Comparison of ENCODE assay signal across 19 cellular contexts in genomic region chr12:19138551-19139344, GRCh38. TPM values are rescaled to one million over a fixed set of nuclear protein-coding genes. Genes with fewer than 3 reads are reported as not detected.
DNase-seq lines count a peak whose midpoint lies in the region; ATAC-seq, FAIRE-seq and TF ChIP-seq lines count a peak whose summit lies in the region.
"Had no signal": no experiment of that assay in that cellular context is flagged by ENCODE, and none has a peak within 500 bp of the region (broad histone marks: within the 10 kb centered on the region; RNA-seq: fewer than 3 reads in every experiment).

No MANE protein-coding gene starts in this region.

- H3K79me2 ChIP-seq in keratinocyte (ENCODE audit: control insufficient read depth, insufficient read depth, low read length), result peaks cover 79% of the 10 kb centered on the region

- H3K4me1 ChIP-seq in HEK293 (ENCODE audit: control insufficient read depth, insufficient read depth, low read length) (peaks cover 32% of the 10 kb centered on the region), keratinocyte (ENCODE audit: control insufficient read depth, extremely low read depth, insufficient read depth, low read length) (peaks cover 19% of the 10 kb centered on the region)
- H3K4me1 ChIP-seq: lower lobe of right lung had no signal

- ATAC-seq in GM18517 (IDR thresholded peaks at IDR 0.05; ENCODE audit: unreplicated experiment) (no peak), HG02571 (IDR thresholded peaks at IDR 0.05; ENCODE audit: unreplicated experiment) (no peak), HG02852 (IDR thresholded peaks at IDR 0.05; ENCODE audit: unreplicated experiment) (no peak)
- ATAC-seq: gastroesophageal sphincter; lower lobe of right lung; naive thymus-derived CD8-positive, alpha-beta T cell had no signal

- POLR2A ChIA-PET in HEK293 (lab: Yijun Ruan, JAX), result interaction anchor here (1.0 to 1.1 kb wide), 2 partner anchors 8 to 74 kb away, joined by 3 to 4 read pairs; no protein-coding TSS in a partner anchor

- no peaks in the 10 kb centered on the region for H3K9me3 ChIP-seq in HEK293 (ENCODE audit: control insufficient read depth, insufficient read depth, low read depth, low read length)
- no peaks in the 10 kb centered on the region for H3K9me3 ChIP-seq in keratinocyte (ENCODE audit: control insufficient read depth, low read depth, low read length)
- H3K9me3 ChIP-seq: gastroesophageal sphincter, lower lobe of right lung had no signal

- no peak overlapping the region for H3K9ac ChIP-seq in keratinocyte (ENCODE audit: control insufficient read depth, extremely low read depth, insufficient read depth, low read length)

- DNase-seq in AG09309 (ENCODE audit: low read depth) (peak; percentile 61), amniotic epithelial cell (ENCODE audit: low read depth) (peak; percentile 86), keratinocyte (ENCODE audit: low read depth, low spot score) (peak; percentile 94), KG1 (lab: John Stamatoyannopoulos, UW) (no peak)
- DNase-seq: activated CD4-positive, alpha-beta T cell treated with anti-CD3 and anti-CD28 coated beads, Interleukin-2, amount 50 U/mL, for 4 hours; lower lobe of right lung; MM.1S; naive thymus-derived CD8-positive, alpha-beta T cell; NCI-H187 treated with DMSO at 0.1 percent for 48 hours; NCI-H748 treated with DMSO at 0.1 percent for 48 hours; PC-9 had no signal

- no peak overlapping the region for H3K27ac ChIP-seq in HEK293 (ENCODE audit: extremely low read depth, low read depth, low read length)
- H3K27ac ChIP-seq in keratinocyte (ENCODE audit: control insufficient read depth, insufficient read depth, low read length), result peak overlapping the region; percentile 32
- H3K27ac ChIP-seq: gastroesophageal sphincter, lower lobe of right lung, PC-9 had no signal

- H3K36me3 ChIP-seq in HEK293 (ENCODE audit: control insufficient read depth in 2 of 2, insufficient read depth in 1 of 2, low read length in 2 of 2), result peaks cover 9 to 24% of the 10 kb centered on the region in 2 experiments
- peaks cover 0 to 2% of the 10 kb centered on the region in 2 experiments for H3K36me3 ChIP-seq in keratinocyte (ENCODE audit: control insufficient read depth in 2 of 2, extremely low read depth in 1 of 2, insufficient read depth in 2 of 2, low read length in 2 of 2)
- H3K36me3 ChIP-seq: gastroesophageal sphincter, lower lobe of right lung had no signal

- no peaks in the 10 kb centered on the region for H3K27me3 ChIP-seq in keratinocyte (ENCODE audit: control insufficient read depth, extremely low read depth, insufficient read depth, low read length)
- H3K27me3 ChIP-seq: gastroesophageal sphincter had no signal

- dilution Hi-C loops in keratinocyte (cut with MboI; ENCODE audit: extremely low pct_ligation_motif_present, low sequenced_read_pairs), result no loop called here

- peak; percentile 82 for FAIRE-seq in keratinocyte (lab: Jason Lieb, UNC)
- FAIRE-seq: endothelial cell of umbilical vein, G401.6, GM12891 had no signal

- no peaks in the 10 kb centered on the region for H3K9me1 ChIP-seq in keratinocyte (ENCODE audit: control insufficient read depth, extremely low read depth, insufficient read depth, low read length)

- H3K4me3 ChIP-seq in AG09309 (ENCODE audit: control insufficient read depth, low read depth, low read length) (no peak overlapping the region), HEK293 (ENCODE audit: low read depth, low read length) (no peak overlapping the region), keratinocyte (ENCODE audit: control insufficient read depth in 2 of 3, extremely low read depth in 1 of 3, insufficient read depth in 2 of 3, low read depth in 1 of 3, low read length in 3 of 3) (peak overlapping the region in 2 of 3 experiments; percentile 15 to 22)
- H3K4me3 ChIP-seq: gastroesophageal sphincter, lower lobe of right lung, PC-9 had no signal

- H2AFZ ChIP-seq in keratinocyte (ENCODE audit: control insufficient read depth, low read length), result no peak overlapping the region
- H2AFZ ChIP-seq: PC-9 had no signal

- TF ChIP-seq CTCF in AG09309 (IDR thresholded peaks at IDR 0.05; ENCODE audit: control insufficient read depth, insufficient read depth, low read depth, low read length, missing control alignments) (no peak), HEK293 (tag by site-specific recombination; IDR thresholded peaks at IDR 0.05) (no peak), keratinocyte (optimal IDR thresholded peaks at IDR 0.05 in 1 of 3, IDR thresholded peaks at IDR 0.05 in 1 of 3, conservative IDR thresholded peaks at IDR 0.05 in 1 of 3; ENCODE audit: extremely low read depth in 1 of 3, insufficient read depth in 2 of 3, low read length in 3 of 3) (no peak)

- no peaks in the 10 kb centered on the region for H4K20me1 ChIP-seq in keratinocyte (ENCODE audit: control insufficient read depth, extremely low read depth, insufficient read depth, low read length)

- CTCF ChIA-PET in HEK293 (lab: Yijun Ruan, JAX), result interaction anchor here (0.6 to 1.0 kb wide), 3 partner anchors 43 to 451 kb away, joined by 3 read pairs; no protein-coding TSS in a partner anchor

- H3K4me2 ChIP-seq in keratinocyte (ENCODE audit: control insufficient read depth, extremely low read depth, insufficient read depth, low read depth, low read length), result peak overlapping the region; percentile 52
- H3K4me2 ChIP-seq: PC-9 had no signal

TF ChIP-seq in HEK293, 187 proteins besides CTCF, POLR2A, EP300 and RAD21:
- TF ChIP-seq ZNF530 (tag by site-specific recombination; IDR thresholded peaks at IDR 0.05; ENCODE audit: low read depth) (no peak), WT1 (tag by site-specific recombination; IDR thresholded peaks at IDR 0.05) (0 out of 2 replicates have a peak, but pooled peaks have one; percentile 52), EGR2 (tag by site-specific recombination; IDR thresholded peaks at IDR 0.05; ENCODE audit: low read depth) (peak; percentile 19; the same call in 1 of the 2 replicates)
TF ChIP-seq in HEK293: peak in this region for 2.

RNA-seq across cellular contexts. Expression of gene PLEKHA5, which starts 9.2 kb away (rescaled TPM):
- 13.1 to 21.7 TPM (median 14.8 TPM) in 3 replicates for polyA plus RNA-seq in keratinocyte
- polyA plus RNA-seq in keratinocyte (2011; ENCODE audit: low read depth), result 65.8 TPM
- 9.9 and 16.9 TPM in 2 replicates for polyA plus RNA-seq in keratinocyte (2011; cell fraction: cytosol; rRNA removed)
- polyA plus RNA-seq in keratinocyte (2011; cell fraction: nucleus; rRNA removed), result 26.5 and 34.0 TPM in 2 replicates
- polyA plus RNA-seq in keratinocyte (2012; ENCODE audit: low replicate concordance), result 11.5 and 20.0 TPM in 2 replicates
- 8.7 to 50.6 TPM (median 18.3 TPM) in 3 replicates for polyA minus RNA-seq in keratinocyte
- polyA minus RNA-seq in keratinocyte (2011; cell fraction: cytosol; rRNA and poly(A)+ RNA removed), result 14.0 TPM
- polyA minus RNA-seq in keratinocyte (2011; cell fraction: nucleus; rRNA and poly(A)+ RNA removed), result 44.5 and 101 TPM in 2 replicates

Comparison
In these comparisons a context has a peak if more than half of its experiments do, and no peak if none do; other contexts are left out.
1. H3K4me3 ChIP-seq: peak in keratinocyte (2 of 3); none in AG09309 (single experiment) and HEK293 (single experiment).